Comparison of ENCODE assay signal across 8 cellular contexts in the genomic region with DNA sequence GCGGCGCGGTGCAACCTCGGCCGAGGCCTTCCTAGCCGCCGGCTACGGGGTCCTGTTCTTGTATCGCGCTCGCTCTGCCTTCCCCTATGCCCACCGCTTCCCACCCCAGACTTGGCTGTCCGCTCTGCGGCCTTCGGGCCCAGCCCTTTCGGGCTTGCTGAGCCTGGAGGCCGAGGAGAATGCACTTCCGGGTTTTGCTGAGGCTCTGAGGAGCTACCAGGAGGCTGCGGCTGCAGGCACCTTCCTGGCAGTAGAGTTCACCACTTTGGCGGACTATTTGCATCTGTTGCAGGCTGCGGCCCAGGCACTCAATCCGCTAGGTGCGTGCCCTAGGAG. TPM values are rescaled to one million over a fixed set of nuclear protein-coding genes. Genes with fewer than 3 reads are reported as not detected.
DNase-seq lines count a peak whose midpoint lies in the region; ATAC-seq and TF ChIP-seq lines count a peak whose summit lies in the region.

No MANE protein-coding gene starts in this region.

- ATAC-seq in GM21528 (IDR thresholded peaks at IDR 0.05; ENCODE audit: low FRiP score, unreplicated experiment): peak; percentile 61
- ATAC-seq in IMR-90 (ENCODE audit: low read depth): peak; percentile 74

- TF ChIP-seq CTCF in IMR-90 (conservative IDR thresholded peaks at IDR 0.05; ENCODE audit: low read depth, low read length) (no peak), astrocyte of the cerebellum (IDR thresholded peaks at IDR 0.05; ENCODE audit: low read depth, low read length, missing control alignments) (no peak)

- peaks cover 7 to 16% of the 10 kb centered on the region in 2 experiments for H3K79me1 ChIP-seq in IMR-90 (ENCODE audit: low read depth in 1 of 2, low read length in 2 of 2)

- no peaks in the 10 kb centered on the region for H3K36me3 ChIP-seq in IMR-90 (ENCODE audit: control insufficient read depth, insufficient read depth, low read length)
- H3K36me3 ChIP-seq in skeletal muscle tissue (ENCODE audit: control insufficient read depth in 3 of 3, insufficient read depth in 3 of 3, low read length in 3 of 3): peaks cover 3 to 25% (median 18%) of the 10 kb centered on the region in 3 donors

- H3K9ac ChIP-seq in IMR-90 (ENCODE audit: low read depth, low read length): peak overlapping the region; percentile 78
- peak overlapping the region; percentile 84 to 96 (median 93) for H3K9ac ChIP-seq in skeletal muscle tissue (ENCODE audit: low read depth in 1 of 3, low read length in 3 of 3)

- in situ Hi-C loops in IMR-90 (cut with MboI; ENCODE audit: low sequenced_read_pairs): no loop called here
- in situ Hi-C loops in astrocyte of the cerebellum (cut with HindIII; ENCODE audit: low sequenced_read_pairs): no loop called here

- peak overlapping the region; percentile 93 for H2AK9ac ChIP-seq in IMR-90 (replicated peaks; ENCODE audit: low read depth, low read length, poor library complexity)

- BruUV-seq in IMR-90 (replicated peaks; lab: Mats Ljungman, UMichigan): no TSS peak

- H2AFZ ChIP-seq in IMR-90 (replicated peaks; ENCODE audit: low read length, poor library complexity): peak overlapping the region; percentile 100

- H3K18ac ChIP-seq in IMR-90 (ENCODE audit: low read depth, low read length): peak overlapping the region; percentile 36; the same call in 1 of the 2 replicates

- peak overlapping the region; percentile 32; the same call in 1 of the 2 replicates for H2BK120ac ChIP-seq in IMR-90 (ENCODE audit: low read depth, low read length)

- no peak for TF ChIP-seq RAD21 in IMR-90 (IDR thresholded peaks at IDR 0.05; ENCODE audit: low read length)

- H3K4me2 ChIP-seq in IMR-90 (ENCODE audit: low read depth, low read length): peak overlapping the region; percentile 86

- H3K56ac ChIP-seq in IMR-90 (ENCODE audit: extremely low read depth, insufficient read depth, low read length): peak overlapping the region; percentile 45; the same call in 1 of the 2 replicates

- peak; percentile 73 for DNase-seq in ELR (ENCODE audit: low read depth)
- DNase-seq in IMR-90: peak; percentile 50
- peak; percentile 52 for DNase-seq in SKM-1 (lab: John Stamatoyannopoulos, UW; ENCODE audit: unreplicated experiment)
- DNase-seq in astrocyte of the cerebellum (ENCODE audit: low read depth): no peak
- no peak for DNase-seq in NCI-H1930 (lab: John Stamatoyannopoulos, UW)

- H2BK5ac ChIP-seq in IMR-90 (ENCODE audit: low read depth, low read length, poor library complexity, severe bottlenecking): peak overlapping the region; percentile 55

- no peaks in the 10 kb centered on the region for H3K27me3 ChIP-seq in IMR-90 (ENCODE audit: control insufficient read depth, insufficient read depth, low read length)
- H3K27me3 ChIP-seq in skeletal muscle tissue (ENCODE audit: control insufficient read depth in 3 of 3, insufficient read depth in 3 of 3, low read length in 3 of 3): no peaks in the 10 kb centered on the region

- peak overlapping the region; percentile 90 for H3K14ac ChIP-seq in IMR-90 (replicated peaks; ENCODE audit: low read depth, low read length)

- no peak overlapping the region for H2BK15ac ChIP-seq in IMR-90 (ENCODE audit: low read depth, low read length)

- peak overlapping the region; percentile 69 for H3K4ac ChIP-seq in IMR-90 (ENCODE audit: low read depth, low read length)

- 15% methylated on average over 6 of the region's 23 CpGs; no CpG with 5 or more reads in 1 of the 2 experiments for WGBS in IMR-90 (ENCODE audit: extremely low coverage in 2 of 2, insufficient read length in 1 of 2), 2 experiments

- H3K27ac ChIP-seq in IMR-90 (ENCODE audit: insufficient read depth, low read length) (peak overlapping the region; percentile 67), skeletal muscle tissue (ENCODE audit: low read depth, low read length) (peak overlapping the region; percentile 87)

- POLR2A ChIA-PET in IMR-90 (lab: Charles Lee; ENCODE audit: unreplicated experiment): interaction anchor here (0.6 kb wide), 1 partner anchor 82 kb away, joined by 3 read pairs; no protein-coding TSS in a partner anchor

- CTCF ChIA-PET in IMR-90 (lab: Yijun Ruan, JAX): no interaction called here

- peak overlapping the region; percentile 68 for H3K4me3 ChIP-seq in IMR-90 (ENCODE audit: insufficient read depth, low read depth, low read length)
- peak overlapping the region; percentile 66 for H3K4me3 ChIP-seq in astrocyte of the cerebellum (ENCODE audit: low read depth, low read length)
- peak overlapping the region; percentile 93 for H3K4me3 ChIP-seq in iPS-11a (ENCODE audit: low read depth, low read length)
- peak overlapping the region; percentile 94 to 99 (median 96) for H3K4me3 ChIP-seq in skeletal muscle tissue (ENCODE audit: low read length in 3 of 3)

- H4K20me1 ChIP-seq in IMR-90 (ENCODE audit: insufficient read depth, low read length): no peaks in the 10 kb centered on the region

- peak overlapping the region; percentile 72; the same call in 1 of the 2 replicates for H3K23ac ChIP-seq in IMR-90 (ENCODE audit: low read depth, low read length)

- intact Hi-C loops in IMR-90 (cut with micrococcal nuclease): loop anchor here (2.0 kb wide), 2 partner anchors 122 to 280 kb away; partner anchors contain the start of gene FOXJ3

- peak overlapping the region; percentile 32 for H2AK5ac ChIP-seq in IMR-90 (ENCODE audit: low read depth, low read length)

- H4K8ac ChIP-seq in IMR-90 (ENCODE audit: low read depth in 2 of 2, low read length in 2 of 2): peak overlapping the region; percentile 99 to 100

- H3K9me3 ChIP-seq in IMR-90 (ENCODE audit: control insufficient read depth, insufficient read depth, low read length) (no peaks in the 10 kb centered on the region), skeletal muscle tissue (ENCODE audit: control insufficient read depth in 3 of 3, low read length in 3 of 3) (no peaks in the 10 kb centered on the region)

- no peak overlapping the region for H2BK20ac ChIP-seq in IMR-90 (ENCODE audit: low read depth, low read length)

- H4K91ac ChIP-seq in IMR-90 (ENCODE audit: insufficient read depth, low read depth, low read length): peak overlapping the region; percentile 88

- peak overlapping the region; percentile 95 for H4K5ac ChIP-seq in IMR-90 (ENCODE audit: low read depth, low read length)

- dilution Hi-C loops in IMR-90 (cut with HindIII; ENCODE audit: low sequenced_read_pairs, unreplicated experiment): no loop called here

- no peak for TF ChIP-seq POLR2A in IMR-90 (IDR thresholded peaks at IDR 0.05; ENCODE audit: low read depth, low read length)

- H3K4me1 ChIP-seq in IMR-90 (ENCODE audit: control insufficient read depth, insufficient read depth, low read length): peaks cover 5% of the 10 kb centered on the region
- H3K4me1 ChIP-seq in skeletal muscle tissue (ENCODE audit: control insufficient read depth in 3 of 3, insufficient read depth in 3 of 3, low read length in 3 of 3): peaks cover 11 to 23% (median 11%) of the 10 kb centered on the region in 3 donors

- 0 out of 2 replicates have a peak, but pooled peaks cover 7% of the 10 kb centered on the region for H3K9me1 ChIP-seq in IMR-90 (ENCODE audit: insufficient read depth, low read length)

TF ChIP-seq in IMR-90, 13 proteins besides CTCF, POLR2A, EP300 and RAD21:
- TF ChIP-seq SMC3 (IDR thresholded peaks at IDR 0.05; ENCODE audit: low read depth, low read length) (no peak), CEBPB (IDR thresholded peaks at IDR 0.05; ENCODE audit: low read depth, low read length) (no peak), MAZ (IDR thresholded peaks at IDR 0.05; ENCODE audit: borderline replicate concordance, low read depth, low read length) (no peak), CHD1 (IDR thresholded peaks at IDR 0.05; ENCODE audit: low read depth, low read length) (no peak)
- TF ChIP-seq, protein P1, sequence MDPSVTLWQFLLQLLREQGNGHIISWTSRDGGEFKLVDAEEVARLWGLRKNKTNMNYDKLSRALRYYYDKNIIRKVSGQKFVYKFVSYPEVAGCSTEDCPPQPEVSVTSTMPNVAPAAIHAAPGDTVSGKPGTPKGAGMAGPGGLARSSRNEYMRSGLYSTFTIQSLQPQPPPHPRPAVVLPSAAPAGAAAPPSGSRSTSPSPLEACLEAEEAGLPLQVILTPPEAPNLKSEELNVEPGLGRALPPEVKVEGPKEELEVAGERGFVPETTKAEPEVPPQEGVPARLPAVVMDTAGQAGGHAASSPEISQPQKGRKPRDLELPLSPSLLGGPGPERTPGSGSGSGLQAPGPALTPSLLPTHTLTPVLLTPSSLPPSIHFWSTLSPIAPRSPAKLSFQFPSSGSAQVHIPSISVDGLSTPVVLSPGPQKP (IDR thresholded peaks at IDR 0.05; ENCODE audit: borderline replicate concordance, low read depth, low read length): no peak

RNA-seq across cellular contexts. Expression of gene PPCS, which starts 0.4 kb away (rescaled TPM):
- total RNA-seq in IMR-90 (2012; rRNA removed): 8.2 and 13.6 TPM in 2 replicates
- 15.3 and 18.9 TPM in 2 replicates for polyA plus RNA-seq in IMR-90 (2012; rRNA removed)
- polyA plus RNA-seq in IMR-90 (2012; cell fraction: cytosol; rRNA removed): 10.3 and 18.4 TPM in 2 replicates
- 11.0 and 16.6 TPM in 2 replicates for polyA plus RNA-seq in IMR-90 (2012; cell fraction: nucleus; rRNA removed; ENCODE audit: low replicate concordance)
- total RNA-seq in skeletal muscle tissue: 19.8 TPM

RNA-seq across cellular contexts. Expression of gene ZMYND12, which starts 0.9 kb away (rescaled TPM):
- total RNA-seq in IMR-90 (2012; rRNA removed) (under 0.01 TPM in 1 of 2 replicates, not detected in the other), skeletal muscle tissue (under 0.01 TPM)
- polyA plus RNA-seq in IMR-90 (2012; rRNA removed): 0.03 TPM in 1 of 2 replicates, not detected in the other
- 0.07 TPM in 1 of 2 replicates, not detected in the other for polyA plus RNA-seq in IMR-90 (2012; cell fraction: cytosol; rRNA removed)
- 0.11 TPM in 1 of 2 replicates, not detected in the other for polyA plus RNA-seq in IMR-90 (2012; cell fraction: nucleus; rRNA removed; ENCODE audit: low replicate concordance)

RNA-seq across cellular contexts. Expression of gene CCDC30, which starts 6.4 kb away (rescaled TPM):
- total RNA-seq in IMR-90 (2012; rRNA removed) (under 0.01 and 0.18 TPM in 2 replicates), skeletal muscle tissue (1.0 TPM)
- 0.14 and 0.17 TPM in 2 replicates for polyA plus RNA-seq in IMR-90 (2012; rRNA removed)
- polyA plus RNA-seq in IMR-90 (2012; cell fraction: cytosol; rRNA removed): 0.01 TPM in 1 of 2 replicates, not detected in the other
- polyA plus RNA-seq in IMR-90 (2012; cell fraction: nucleus; rRNA removed; ENCODE audit: low replicate concordance): 0.16 and 0.45 TPM in 2 replicates

Comparison
In these comparisons a context has a peak if more than half of its experiments do, and no peak if none do; other contexts are left out.
1. DNase-seq: peak in ELR (single experiment), IMR-90 (single experiment) and SKM-1 (single experiment); none in astrocyte of the cerebellum (single experiment) and NCI-H1930 (0 of 2).
2. Peak in every context shown above with its lines, with median percentiles within 50 percentile points of each other: H3K4me3 ChIP-seq.